Comparison of ENCODE assay signal across 12 cellular contexts in the genomic region with DNA sequence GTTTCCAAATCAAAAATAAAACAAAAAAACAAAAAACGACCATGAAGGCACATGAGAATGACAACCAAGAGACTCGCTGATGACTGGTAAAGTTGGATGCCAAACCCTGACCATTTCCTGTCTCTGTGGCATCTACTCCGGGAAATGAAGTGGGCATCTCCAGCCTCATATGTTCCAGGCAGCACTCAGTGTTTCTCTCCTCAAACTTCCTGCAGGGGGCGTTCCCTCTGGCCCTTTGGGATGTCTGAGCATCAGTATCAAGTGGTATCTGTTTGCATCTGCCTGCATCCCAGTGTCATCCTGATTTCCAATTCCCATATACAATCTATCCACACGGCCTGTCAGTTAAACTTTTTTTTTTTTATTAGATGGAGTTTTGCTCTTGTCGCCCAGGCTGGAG. TPM values are rescaled to one million over a fixed set of nuclear protein-coding genes. Genes with fewer than 3 reads are reported as not detected.
A peak's percentile ranks its signal among the peaks of the same experiment; 100 is the strongest.
DNase-seq lines count a peak whose midpoint lies in the region; ATAC-seq and TF ChIP-seq lines count a peak whose summit lies in the region.
"Had no signal": no experiment of that assay in that cellular context is flagged by ENCODE, and none has a peak within 500 bp of the region (broad histone marks: within the 10 kb centered on the region; RNA-seq: fewer than 3 reads in every experiment).

No MANE protein-coding gene starts in this region.

- no peak for ATAC-seq in HG03095 (IDR thresholded peaks at IDR 0.05; ENCODE audit: unreplicated experiment)
- ATAC-seq in right cardiac atrium = no peak

- DNase-seq in NCI-H524 (lab: John Stamatoyannopoulos, UW) = peak; percentile 1 to 3
- no peak for DNase-seq in NCI-H524 treated with DMSO at 0.1 percent for 48 hours (lab: John Stamatoyannopoulos, UW)
- peak; percentile 45 for DNase-seq in HT-29 (ENCODE audit: low spot score)
- peak; percentile 3 for DNase-seq in medulla oblongata (ENCODE audit: extremely low spot score)
- DNase-seq in NCI-H2029 (lab: John Stamatoyannopoulos, UW) = no peak
- no peak for DNase-seq in right cardiac atrium
- DNase-seq: activated CD4-positive, CD25-positive, alpha-beta regulatory T cell; NCI-H2171 treated with DMSO at 0.1 percent for 48 hours; stimulated activated naive B cell treated with anti-CD40 and anti-IgM and Interleukin-4, amounts not matched to agents 10 μg/mL and 1 μg/mL and 100 μg/mL, for 72 hours had no signal

- H3K9me3 ChIP-seq in right cardiac atrium (ENCODE audit: control insufficient read depth, low read length) = no peaks in the 10 kb centered on the region

- 13% methylated on average over 6 of the region's 6 CpGs for WGBS in right cardiac atrium

- peaks cover 2% of the 10 kb centered on the region for H3K27me3 ChIP-seq in right cardiac atrium (ENCODE audit: control insufficient read depth, insufficient read depth)

- H3K4me1 ChIP-seq in right cardiac atrium (ENCODE audit: control insufficient read depth, insufficient read depth, low read length) = no peaks in the 10 kb centered on the region

- H3K4me3 ChIP-seq in right cardiac atrium (ENCODE audit: low read length) = no peak overlapping the region

- H3K27ac ChIP-seq in VCaP = no peak overlapping the region
- H3K27ac ChIP-seq in right cardiac atrium (ENCODE audit: low read length) = no peak overlapping the region

- intact Hi-C loops in right cardiac atrium (cut with DNase I) = no loop called here

- TF ChIP-seq CTCF in VCaP (conservative IDR thresholded peaks at IDR 0.05) = peak; percentile 52

RNA-seq across cellular contexts. Expression of a gene that starts 9.8 kb away (rescaled TPM):
- total RNA-seq in HT-29 (2014; rRNA removed; shearing (Covaris generic)) = not detected in 2 replicates
- total RNA-seq in right cardiac atrium = under 1 TPM in 1 of 4 donors, not detected in 3; 0.36 TPM
- polyA plus RNA-seq in right cardiac atrium = 0.05 TPM
- total RNA-seq: pulmonary artery endothelial cell had no signal

RNA-seq across cellular contexts. Expression of a gene that starts 20.1 kb away (rescaled TPM):
- total RNA-seq in HT-29 (2014; rRNA removed; shearing (Covaris generic)) = not detected in 2 replicates
- total RNA-seq in right cardiac atrium = under 1 TPM in 3 of 4 donors, not detected in 1; 0.25 to 0.37 (median 0.35) TPM
- polyA plus RNA-seq in right cardiac atrium = not detected
- total RNA-seq: pulmonary artery endothelial cell had no signal

RNA-seq across cellular contexts. Expression of a gene that starts 33.0 kb away (rescaled TPM):
- total RNA-seq in HT-29 (2014; rRNA removed; shearing (Covaris generic)) = not detected in 2 replicates
- not detected for total RNA-seq in right cardiac atrium
- polyA plus RNA-seq in right cardiac atrium = not detected
- total RNA-seq: pulmonary artery endothelial cell had no signal

RNA-seq across cellular contexts. Expression of a gene that starts 53.1 kb away (rescaled TPM):
- not detected in 2 replicates for total RNA-seq in HT-29 (2014; rRNA removed; shearing (Covaris generic))
- total RNA-seq in right cardiac atrium = not detected
- not detected for polyA plus RNA-seq in right cardiac atrium
- total RNA-seq: pulmonary artery endothelial cell had no signal

RNA-seq across cellular contexts. Expression of a gene that starts 59.7 kb away (rescaled TPM):
- total RNA-seq in HT-29 (2014; rRNA removed; shearing (Covaris generic)) = 1.1 and 1.8 TPM in 2 replicates
- 10 to 100 TPM in 2 of 4 donors, 1 to 10 TPM in 2; 8.7 to 12.4 (median 10.1) TPM for total RNA-seq in right cardiac atrium
- polyA plus RNA-seq in right cardiac atrium = 3.3 TPM

Comparison
In these comparisons a context has a peak if more than half of its experiments do, and no peak if none do; other contexts are left out.
1. DNase-seq: peak in NCI-H524 (2 of 2), HT-29 (single experiment) and medulla oblongata (single experiment); none in NCI-H524 treated with DMSO at 0.1 percent for 48 hours (single experiment), NCI-H2029 (single experiment) and right cardiac atrium (0 of 3).